ENCODE assay signal across 8 cellular contexts in genomic region chr15:56918907-56919707, GRCh38. TPM values are rescaled to one million over a fixed set of nuclear protein-coding genes. Genes with fewer than 3 reads are reported as not detected.
DNase-seq lines count a peak whose midpoint lies in the region; ATAC-seq and TF ChIP-seq lines count a peak whose summit lies in the region.

No MANE protein-coding gene starts in this region.

- H3K36me3 ChIP-seq in endodermal cell (ENCODE audit: control insufficient read depth, insufficient read depth, low read length) (peaks cover 27% of the 10 kb centered on the region), mucosa of descending colon (ENCODE audit: low read depth) (no peaks in the 10 kb centered on the region)

- peaks cover 6% of the 10 kb centered on the region for H3K9me3 Mint-ChIP-seq in endodermal cell

- WGBS in endodermal cell (ENCODE audit: insufficient coverage in 1 of 2, insufficient read length in 1 of 2), 2 experiments: 0 to 1% methylated on average over 31 to 114 of the region's 114 CpGs

- peak overlapping the region; percentile 91 for H3K27ac ChIP-seq in endodermal cell (ENCODE audit: low read depth, low read length)

- peaks cover 2% of the 10 kb centered on the region for H3K4me1 ChIP-seq in endodermal cell (ENCODE audit: control insufficient read depth, insufficient read depth, low read length)
- peaks cover 4% of the 10 kb centered on the region for H3K4me1 ChIP-seq in mucosa of descending colon (ENCODE audit: low read depth)

- TF ChIP-seq CTCF in endodermal cell (conservative IDR thresholded peaks at IDR 0.05) (no peak), mucosa of descending colon (IDR thresholded peaks at IDR 0.05) (no peak)

- DNase-seq in NCI-H2081 (lab: John Stamatoyannopoulos, UW) (peak; percentile 30 to 50), NCI-H2081 treated with DMSO at 0.1 percent for 48 hours (lab: John Stamatoyannopoulos, UW) (no peak), NCI-H460 (ENCODE audit: extremely low read depth, low read depth) (peak; percentile 41), endodermal cell (peak; percentile 85), mucosa of descending colon (peak; percentile 60 to 76 (median 74))
- DNase-seq in activated CD8-positive, alpha-beta memory T cell treated with anti-CD3 and anti-CD28 coated beads, Interleukin-2, amount 50 U/mL, for 48 hours: peak; percentile 79
- peak; percentile 67 for DNase-seq in stimulated activated CD8-positive, alpha-beta memory T cell treated with anti-CD3 and anti-CD28 coated beads, Interleukin-4, amount 100 ng/mL, for 48 hours

- peaks cover 5% of the 10 kb centered on the region for H3K27me3 Mint-ChIP-seq in endodermal cell (ENCODE audit: insufficient read depth)

- intact Hi-C loops in mucosa of descending colon (cut with DNase I, micrococcal nuclease): no loop called here

- peak overlapping the region; percentile 83 for H3K4me3 Mint-ChIP-seq in endodermal cell

- H3K4me3 ChIP-seq in endodermal cell (ENCODE audit: low read length) (peak overlapping the region; percentile 93), mucosa of descending colon (peak overlapping the region; percentile 95)

- peaks cover 9% of the 10 kb centered on the region for H3K9me3 ChIP-seq in endodermal cell (ENCODE audit: control insufficient read depth, low read length)
- no peaks in the 10 kb centered on the region for H3K9me3 ChIP-seq in mucosa of descending colon

- peak overlapping the region; percentile 89 for H3K9ac ChIP-seq in endodermal cell (ENCODE audit: extremely low read depth, low read length, poor library complexity, severe bottlenecking)

- H3K27ac Mint-ChIP-seq in endodermal cell: peak overlapping the region; percentile 78

- no peaks in the 10 kb centered on the region for H3K27me3 ChIP-seq in endodermal cell (ENCODE audit: control insufficient read depth, insufficient read depth, low read length, poor library complexity, severe bottlenecking)

- ATAC-seq in HG02759 (IDR thresholded peaks at IDR 0.05; ENCODE audit: unreplicated experiment): peak; percentile 29
- peak; percentile 52 for ATAC-seq in mucosa of descending colon

- peaks cover 15% of the 10 kb centered on the region for H3K4me1 Mint-ChIP-seq in endodermal cell

- peaks cover 24% of the 10 kb centered on the region for H3K36me3 Mint-ChIP-seq in endodermal cell (ENCODE audit: low read depth)

RNA-seq across cellular contexts. Expression of gene TCF12, which starts 0.7 kb away (rescaled TPM):
- 125 and 142 TPM in 2 replicates for total RNA-seq in NCI-H460 (2014; rRNA removed; shearing (Covaris generic))
- polyA plus RNA-seq in NCI-H460 (2014; cell fraction: nucleus; rRNA removed): 19.4 and 29.1 TPM in 2 replicates
- 100 to 1,000 TPM; 103 to 121 TPM for total RNA-seq in endodermal cell
- 385 TPM for polyA plus RNA-seq in endodermal cell (2013, experiment 1 of 2)
- polyA plus RNA-seq in endodermal cell (2013, experiment 2 of 2): 359 TPM
- total RNA-seq in mucosa of descending colon: 100 to 1,000 TPM in 2 of 3 donors, 10 to 100 TPM in 1; 74.1 to 118 (median 106) TPM
